In genomic region chr5:42990892-42991291, GRCh38 we compare ENCODE assay signal across 1 cellular context.
TF ChIP-seq lines count a peak whose summit lies in the region.

No MANE protein-coding gene starts in this region.

TF ChIP-seq in WTC11, 78 proteins besides CTCF, POLR2A, EP300 and RAD21 (continued from another document):
- TF ChIP-seq AR (CRISPR knock-in tag; IDR thresholded peaks at IDR 0.05): no peak
- TF ChIP-seq E2F5 (CRISPR knock-in tag; IDR thresholded peaks at IDR 0.05): no peak
- no peak for TF ChIP-seq TP53 (CRISPR knock-in tag; IDR thresholded peaks at IDR 0.05)
- TF ChIP-seq NR1H2 (CRISPR knock-in tag; IDR thresholded peaks at IDR 0.05): no peak
TF ChIP-seq in WTC11: peak in this region for 0.
